ENCODE assay signal across 35 cellular contexts in the genomic region with DNA sequence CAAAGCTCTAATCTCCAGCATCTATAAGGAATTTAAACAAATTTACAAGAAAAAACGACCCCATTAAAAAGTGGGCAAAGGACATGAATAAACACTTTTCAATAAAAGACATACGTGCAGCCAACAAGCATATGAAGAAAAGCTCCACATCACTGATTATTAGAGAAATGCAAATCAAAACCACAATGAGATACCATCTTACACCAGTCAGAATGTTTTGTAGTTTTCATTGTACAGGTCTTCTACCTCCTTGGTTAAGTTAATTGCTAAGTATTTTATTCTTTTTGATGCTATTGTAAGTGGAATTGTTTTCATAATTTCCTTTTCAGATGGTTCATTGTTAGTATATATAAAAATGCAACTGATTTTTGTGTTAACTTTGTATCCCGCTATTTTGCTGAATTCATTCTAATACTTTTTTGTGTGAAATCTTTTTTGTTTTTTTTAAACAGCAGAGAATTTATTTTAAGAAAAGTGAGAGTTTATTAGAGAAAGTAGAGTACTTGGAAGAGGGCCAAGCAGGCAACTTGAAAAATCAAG.
"Had no signal": no experiment of that assay in that cellular context is flagged by ENCODE, and none has a peak within 500 bp of the region (broad histone marks: within the 10 kb centered on the region; RNA-seq: fewer than 3 reads in every experiment).

No MANE protein-coding gene starts in this region.

- H3K4me1 ChIP-seq: ascending aorta, pancreas, psoas muscle, sigmoid colon, stomach, thyroid gland, upper lobe of right lung had no signal

- DNase-seq: activated CD4-positive, alpha-beta T cell treated with anti-CD3 and anti-CD28 coated beads for 48 hours; activated CD4-positive, alpha-beta T cell treated with anti-CD3 and anti-CD28 coated beads, Interleukin-2, amount 50 U/mL, for 48 hours; activated CD8-positive, alpha-beta memory T cell treated with anti-CD3 and anti-CD28 coated beads for 24 hours; activated gamma-delta T cell; activated naive CD4-positive, alpha-beta T cell treated with anti-CD3 and anti-CD28 coated beads, Interleukin-2, amount 10 ng/mL, durations not matched to agents 7 days and 5 days; activated naive CD8-positive, alpha-beta T cell treated with anti-CD3 and anti-CD28 coated beads, Interleukin-2, amount 10 ng/mL, durations not matched to agents 7 days and 5 days; cerebellar nuclear complex; effector memory CD8-positive, alpha-beta T cell; foreskin fibroblast; heart left ventricle; hypothalamus; immature natural killer cell; kidney; left colon; mammary epithelial cell; naive B cell; nucleus accumbens; pancreas; psoas muscle; sigmoid colon; small intestine; stimulated activated CD4-positive, alpha-beta T cell treated with anti-CD3 and anti-CD28 coated beads, Interleukin-1b, Interleukin-23, amount 100 ng/mL, for 48 hours; stimulated activated CD4-positive, alpha-beta T cell treated with anti-CD3 and anti-CD28 coated beads, Interleukin-4, amount 100 ng/mL, for 4 hours; stimulated activated CD8-positive, alpha-beta memory T cell treated with anti-CD3 and anti-CD28 coated beads, Interleukin-4, amount 100 ng/mL, for 48 hours; stimulated activated naive B cell treated with anti-CD40 and anti-IgM and Interleukin-4, amounts not matched to agents 10 μg/mL and 1 μg/mL and 100 μg/mL, for 72 hours; stomach; T-helper 9 cell; thyroid gland; upper lobe of right lung had no signal

- FAIRE-seq: kidney, pancreas, small intestine, TTC549 had no signal

- H3K36me3 ChIP-seq: cardiac muscle cell, pancreas, thyroid gland, upper lobe of right lung had no signal

- H3K9me3 ChIP-seq: pancreas, thyroid gland had no signal

- H3K4me3 ChIP-seq: ascending aorta, cardiac muscle cell, coronary artery, heart left ventricle, pancreas, psoas muscle, sigmoid colon, stomach, thyroid gland, upper lobe of right lung had no signal

- H3K27ac ChIP-seq: ascending aorta, cardiac muscle cell, coronary artery, heart left ventricle, pancreas, psoas muscle, sigmoid colon, stomach, thyroid gland, upper lobe of right lung, VCaP had no signal

- ATAC-seq: effector memory CD8-positive, alpha-beta T cell; esophagus mucosa; heart left ventricle; left colon; pancreas; psoas muscle; stimulated activated naive B cell treated with anti-CD40 and anti-IgM and Interleukin-4, amounts not matched to agents 10 μg/mL and 1 μg/mL and 100 μg/mL, for 72 hours; upper lobe of right lung had no signal

- H3K27me3 ChIP-seq: ascending aorta, cardiac muscle cell, heart left ventricle, pancreas, sigmoid colon, stomach, thyroid gland, upper lobe of right lung had no signal
